Comparison of ENCODE assay signal across 8 cellular contexts in genomic region chr16:2604016-2604369, GRCh38.
DNase-seq lines count a peak whose midpoint lies in the region; ATAC-seq and TF ChIP-seq lines count a peak whose summit lies in the region.
"Not testable (repeated sequence)": the region's sequence is repeated elsewhere in the genome, so short reads cannot be mapped to it uniquely, and the experiment has no call there.

No MANE protein-coding gene starts in this region.

- not testable (repeated sequence) for H3K9me3 ChIP-seq in DOHH2 (ENCODE audit: control insufficient read depth, insufficient read depth, low read length); Loucy (ENCODE audit: insufficient read depth, low read depth, low read length); body of pancreas; upper lobe of right lung

- ATAC-seq in body of pancreas, upper lobe of right lung: not testable (repeated sequence)

- H3K27ac ChIP-seq in DOHH2 (ENCODE audit: low read depth, low read length) = not testable (repeated sequence)
- peak overlapping the region in 3 of 4 donors; percentile 33 to 81 (median 60) for H3K27ac ChIP-seq in body of pancreas
- peak overlapping the region; percentile 79 for H3K27ac ChIP-seq in upper lobe of right lung

- not testable (repeated sequence) for H3K9me2 ChIP-seq in DOHH2 (replicated peaks; ENCODE audit: control insufficient read depth, low read length); Loucy (replicated peaks; ENCODE audit: low read depth, low read length)

- not testable (repeated sequence) for TF ChIP-seq CTCF in DOHH2 (IDR thresholded peaks at IDR 0.05; ENCODE audit: low read depth, low read length, poor library complexity, severe bottlenecking); Loucy (conservative IDR thresholded peaks at IDR 0.05; ENCODE audit: low read length); WI38 (IDR thresholded peaks at IDR 0.05; ENCODE audit: low read depth, low read length); body of pancreas (IDR thresholded peaks at IDR 0.05); lower leg skin (IDR thresholded peaks at IDR 0.05); upper lobe of right lung (IDR thresholded peaks at IDR 0.05)

- WGBS in body of pancreas, 2 donors = 1 to 2% methylated on average over 12 of the region's 12 CpGs
- WGBS in lower leg skin, 2 donors = 3% methylated on average over 12 of the region's 12 CpGs

- H2AFZ ChIP-seq in Loucy (ENCODE audit: low read length) = peak overlapping the region; percentile 95; the same call in 1 of the 2 replicates

- H3K79me2 ChIP-seq in DOHH2 (ENCODE audit: control insufficient read depth, low read length) (peaks cover 25% of the 10 kb centered on the region), Loucy (ENCODE audit: insufficient read depth, low read length) (peaks cover 16% of the 10 kb centered on the region)

- H3F3A ChIP-seq in DOHH2 (ENCODE audit: control insufficient read depth, insufficient read depth); Loucy (ENCODE audit: low read depth): not testable (repeated sequence)

- peak overlapping the region; percentile 94 for H3K9ac ChIP-seq in Loucy (ENCODE audit: low read depth, low read length, poor library complexity, severe bottlenecking)

- not testable (repeated sequence) for H3K27me3 ChIP-seq in DOHH2 (ENCODE audit: control insufficient read depth, low read length); Loucy (ENCODE audit: insufficient read depth, low read length, poor library complexity, severe bottlenecking); body of pancreas; upper lobe of right lung

- peaks cover 17% of the 10 kb centered on the region for H3K4me1 ChIP-seq in DOHH2 (ENCODE audit: control insufficient read depth, low read length)
- not testable (repeated sequence) for H3K4me1 ChIP-seq in Loucy (ENCODE audit: insufficient read depth, low read length, poor library complexity, severe bottlenecking); body of pancreas; upper lobe of right lung

- H3K4me2 ChIP-seq in DOHH2 (ENCODE audit: low read length) = peak overlapping the region; percentile 87
- peak overlapping the region; percentile 80 for H3K4me2 ChIP-seq in Loucy (ENCODE audit: low read depth, low read length, poor library complexity, severe bottlenecking)

- not testable (repeated sequence) for DNase-seq in body of pancreas; lower leg skin (ENCODE audit: low spot score in 2 of 2); upper lobe of right lung
- DNase-seq in fibroblast of peridontal ligament (ENCODE audit: extremely low read depth) (peak; percentile 9), posterior vena cava (ENCODE audit: low spot score) (peak; percentile 5)

- H3K4me3 ChIP-seq in DOHH2 (ENCODE audit: low read length) (peak overlapping the region; percentile 97), Loucy (ENCODE audit: low read length, poor library complexity, severe bottlenecking) (peak overlapping the region; percentile 99), WI38 (ENCODE audit: low read depth, low read length) (peak overlapping the region; percentile 92), body of pancreas (peak overlapping the region; percentile 49 to 86), lower leg skin (ENCODE audit: low read depth, poor library complexity, severe bottlenecking) (peak overlapping the region; percentile 91), upper lobe of right lung (peak overlapping the region; percentile 90)

- H4K20me1 ChIP-seq in DOHH2 (ENCODE audit: control insufficient read depth, insufficient read depth, low read depth, low read length); Loucy (ENCODE audit: insufficient read depth, low read length, poor library complexity, severe bottlenecking): not testable (repeated sequence)

- TF ChIP-seq POLR2A in body of pancreas (IDR thresholded peaks at IDR 0.05); lower leg skin (IDR thresholded peaks at IDR 0.05): not testable (repeated sequence)

- H3K36me3 ChIP-seq in DOHH2 (ENCODE audit: control insufficient read depth, low read length); Loucy (ENCODE audit: insufficient read depth, low read length); body of pancreas (replicated peaks in 1 of 2; ENCODE audit: insufficient read depth in 1 of 2, low read depth in 2 of 2); upper lobe of right lung: not testable (repeated sequence)

- intact Hi-C loops in body of pancreas (cut with DNase I); lower leg skin (cut with DNase I; ENCODE audit: low total_unique reads); posterior vena cava (cut with DNase I); upper lobe of right lung (cut with DNase I): not testable (repeated sequence)
